Comparison of ENCODE assay signal across 12 cellular contexts in the genomic region with DNA sequence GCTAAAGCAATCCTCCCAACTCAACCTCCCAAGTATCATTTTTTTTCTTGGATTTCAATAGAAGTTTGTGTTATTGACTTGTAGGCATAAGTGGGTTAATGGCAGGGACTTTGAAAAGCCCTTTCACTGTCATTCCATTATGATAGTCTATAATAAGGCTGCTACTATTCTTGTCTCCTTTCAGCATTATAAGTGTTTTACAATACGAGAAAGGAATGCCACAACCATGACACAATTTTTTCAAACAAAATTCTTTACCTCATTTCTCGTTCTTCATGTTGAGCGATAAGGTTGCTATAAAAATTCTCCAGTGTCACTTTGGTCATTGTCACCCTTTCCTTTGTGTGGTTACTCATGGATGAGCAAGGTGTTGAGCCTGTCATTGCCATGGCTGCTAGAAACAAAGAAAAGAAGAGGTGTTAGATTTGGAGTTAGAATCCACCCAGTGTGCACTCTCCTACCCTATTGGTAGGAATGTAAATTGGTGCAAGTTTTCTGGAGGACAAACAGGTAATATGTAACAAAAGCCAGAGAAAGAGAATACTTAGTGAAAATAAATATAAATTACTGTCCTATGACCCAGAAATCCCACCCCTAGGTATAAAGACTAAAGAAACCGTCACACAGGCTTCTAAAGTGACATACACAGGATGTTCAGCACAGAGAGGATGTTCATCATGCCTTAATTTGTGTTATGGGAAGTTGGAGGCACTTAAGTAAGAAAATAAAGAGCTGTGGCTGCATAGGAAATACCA. TPM values are rescaled to one million over a fixed set of nuclear protein-coding genes. Genes with fewer than 3 reads are reported as not detected.
DNase-seq lines count a peak whose midpoint lies in the region; ATAC-seq and TF ChIP-seq lines count a peak whose summit lies in the region.
"Had no signal": no experiment of that assay in that cellular context is flagged by ENCODE, and none has a peak within 500 bp of the region (broad histone marks: within the 10 kb centered on the region; RNA-seq: fewer than 3 reads in every experiment).

No MANE protein-coding gene starts in this region.

- H4K20me1 ChIP-seq in SK-N-SH (ENCODE audit: insufficient read depth) (no peaks in the 10 kb centered on the region), PC-3 (ENCODE audit: low read length) (no peaks in the 10 kb centered on the region)

- POLR2A ChIA-PET in SK-N-SH (lab: Yijun Ruan, JAX), result no interaction called here
- POLR2A ChIA-PET in PC-3 (lab: Charles Lee; ENCODE audit: unreplicated experiment), result no interaction called here
- POLR2A ChIA-PET in naive thymus-derived CD4-positive, alpha-beta T cell (lab: Charles Lee), result interaction anchor here (0.8 to 8.4 kb wide), 8 partner anchors 8 to 116 kb away, joined by 3 to 288 read pairs (median 4); partner anchors contain the start of genes SRSF3 and STK38

- H3F3A ChIP-seq in SK-N-SH (replicated peaks; ENCODE audit: insufficient read depth) (peaks cover 14% of the 10 kb centered on the region), PC-3 (ENCODE audit: low read length, unreplicated experiment) (no peaks in the 10 kb centered on the region)

- CTCF ChIA-PET in SK-N-SH (lab: Yijun Ruan, JAX) (no interaction called here), PC-3 (lab: Charles Lee) (no interaction called here)
- CTCF ChIA-PET in naive thymus-derived CD4-positive, alpha-beta T cell (lab: Charles Lee), result no interaction called here

- H3K9me3 ChIP-seq in SK-N-SH (no peaks in the 10 kb centered on the region), PC-3 (ENCODE audit: low read length) (no peaks in the 10 kb centered on the region)
- H3K9me3 ChIP-seq in naive thymus-derived CD4-positive, alpha-beta T cell (ENCODE audit: control insufficient read depth in 2 of 3, low read length in 3 of 3), result no peaks in the 10 kb centered on the region
- H3K9me3 ChIP-seq: Caco-2 had no signal

- no peak for TF ChIP-seq EP300 in SK-N-SH (IDR thresholded peaks at IDR 0.05; ENCODE audit: borderline replicate concordance in 1 of 2, low read depth in 1 of 2, low read length in 1 of 2)

- WGBS in SK-N-SH (ENCODE audit: low lambda C conversion rate), result 94% methylated on average over 4 of the region's 4 CpGs

- H3K27me3 Mint-ChIP-seq in chondrocyte (ENCODE audit: low read depth), result no peaks in the 10 kb centered on the region
- no peaks in the 10 kb centered on the region for H3K27me3 Mint-ChIP-seq in naive thymus-derived CD4-positive, alpha-beta T cell

- peaks cover 17% of the 10 kb centered on the region for H3K36me3 Mint-ChIP-seq in chondrocyte (ENCODE audit: low read depth)
- peaks cover 0 to 59% (median 41%) of the 10 kb centered on the region in 5 donors for H3K36me3 Mint-ChIP-seq in naive thymus-derived CD4-positive, alpha-beta T cell

- H3K4me2 ChIP-seq in SK-N-SH (no peak overlapping the region), PC-3 (ENCODE audit: low read length) (no peak overlapping the region)

- peaks cover 38% of the 10 kb centered on the region for H3K4me1 Mint-ChIP-seq in chondrocyte (ENCODE audit: low read depth)
- H3K4me1 Mint-ChIP-seq in naive thymus-derived CD4-positive, alpha-beta T cell, result peaks cover 32 to 87% (median 56%) of the 10 kb centered on the region in 7 donors

- no peaks in the 10 kb centered on the region for H3K9me3 Mint-ChIP-seq in chondrocyte (ENCODE audit: low read depth)
- H3K9me3 Mint-ChIP-seq in naive thymus-derived CD4-positive, alpha-beta T cell, result peaks cover 0 to 3% (median 0%) of the 10 kb centered on the region in 11 donors

- H3K27me3 ChIP-seq in SK-N-SH (ENCODE audit: insufficient read depth) (no peaks in the 10 kb centered on the region), PC-3 (ENCODE audit: low read length) (no peaks in the 10 kb centered on the region)
- no peaks in the 10 kb centered on the region for H3K27me3 ChIP-seq in naive thymus-derived CD4-positive, alpha-beta T cell (ENCODE audit: control insufficient read depth in 2 of 2, insufficient read depth in 2 of 2, low read length in 2 of 2)
- H3K27me3 ChIP-seq: brain microvascular endothelial cell had no signal

- H3K4me3 Mint-ChIP-seq in chondrocyte (ENCODE audit: unreplicated experiment), result no peak overlapping the region
- peak overlapping the region; percentile 60 to 98 (median 80) for H3K4me3 Mint-ChIP-seq in naive thymus-derived CD4-positive, alpha-beta T cell

- no peak for TF ChIP-seq RAD21 in SK-N-SH (IDR thresholded peaks at IDR 0.05; ENCODE audit: low read length)

- H3K27ac ChIP-seq in SK-N-SH (ENCODE audit: low read depth in 2 of 2, low read length in 1 of 2) (no peak overlapping the region), PC-3 (ENCODE audit: low read length) (no peak overlapping the region)
- H3K27ac ChIP-seq in naive thymus-derived CD4-positive, alpha-beta T cell (ENCODE audit: low read depth, low read length), result peak overlapping the region; percentile 95
- H3K27ac ChIP-seq: 22Rv1, brain microvascular endothelial cell had no signal

- no peak for ATAC-seq in SK-N-SH treated with all-trans-retinoic acid at 6 μM for 48 hours
- ATAC-seq in PC-3, result no peak
- peak; percentile 78 for ATAC-seq in naive thymus-derived CD4-positive, alpha-beta T cell
- no peak for ATAC-seq in GM18498 (IDR thresholded peaks at IDR 0.05; ENCODE audit: unreplicated experiment)
- ATAC-seq: sciatic nerve had no signal

- no peaks in the 10 kb centered on the region for H3K9me2 ChIP-seq in SK-N-SH
- no peaks in the 10 kb centered on the region for H3K9me2 ChIP-seq in PC-3 (replicated peaks; ENCODE audit: low read length)

- no peak overlapping the region for H3K27ac Mint-ChIP-seq in chondrocyte (ENCODE audit: unreplicated experiment)
- H3K27ac Mint-ChIP-seq in naive thymus-derived CD4-positive, alpha-beta T cell, result peak overlapping the region; percentile 79 to 99 (median 93)

- intact Hi-C loops in PC-3 (cut with micrococcal nuclease), result loop anchor here (5.0 kb wide), 1 partner anchor 118 kb away; no protein-coding TSS in a partner anchor
- intact Hi-C loops in naive thymus-derived CD4-positive, alpha-beta T cell (cut with micrococcal nuclease), result loop anchor here in 1 of 2 donors (5.0 kb wide), 1 partner anchor 48 kb away; no protein-coding TSS in a partner anchor

- peaks cover 77% of the 10 kb centered on the region for H3K79me2 ChIP-seq in SK-N-SH (ENCODE audit: insufficient read depth)
- peaks cover 59% of the 10 kb centered on the region for H3K79me2 ChIP-seq in PC-3 (ENCODE audit: low read length)

- TF ChIP-seq CTCF in SK-N-SH (IDR thresholded peaks at IDR 0.05) (peak; percentile 30), PC-3 (conservative IDR thresholded peaks at IDR 0.05; ENCODE audit: low read depth, low read length) (0 out of 2 replicates have a peak, but pooled peaks have one; percentile 10), chondrocyte (IDR thresholded peaks at IDR 0.05) (peak; percentile 37)

- BruUV-seq in PC-3 (replicated peaks; lab: Mats Ljungman, UMichigan), result no TSS peak

- H3K4me1 ChIP-seq in SK-N-SH (ENCODE audit: control insufficient read depth in 1 of 2, insufficient read depth in 2 of 2, low read depth in 1 of 2, low read length in 1 of 2), result peaks cover 0 to 17% of the 10 kb centered on the region in 2 experiments; a peak in 3 of 4 replicates
- H3K4me1 ChIP-seq in PC-3 (ENCODE audit: insufficient read depth, low read length), result peaks cover 35% of the 10 kb centered on the region
- peaks cover 48 to 64% of the 10 kb centered on the region in 2 donors for H3K4me1 ChIP-seq in naive thymus-derived CD4-positive, alpha-beta T cell (ENCODE audit: control insufficient read depth in 2 of 2, insufficient read depth in 2 of 2, low read length in 2 of 2)
- H3K4me1 ChIP-seq: Caco-2 had no signal

- peaks cover 18 to 53% of the 10 kb centered on the region in 2 experiments for H3K36me3 ChIP-seq in SK-N-SH (replicated peaks in 1 of 2; ENCODE audit: control insufficient read depth in 1 of 2, insufficient read depth in 2 of 2, low read length in 1 of 2)
- H3K36me3 ChIP-seq in PC-3 (ENCODE audit: low read depth, low read length), result peaks cover 15% of the 10 kb centered on the region
- H3K36me3 ChIP-seq in naive thymus-derived CD4-positive, alpha-beta T cell (ENCODE audit: control insufficient read depth in 2 of 3, insufficient read depth in 3 of 3, low read length in 3 of 3), result peaks cover 17 to 44% (median 18%) of the 10 kb centered on the region in 3 experiments

- H3K4me3 ChIP-seq in SK-N-SH (ENCODE audit: low read depth in 2 of 2, low read length in 1 of 2) (no peak overlapping the region), PC-3 (ENCODE audit: low read length) (no peak overlapping the region)
- peak overlapping the region; percentile 0 for H3K4me3 ChIP-seq in naive thymus-derived CD4-positive, alpha-beta T cell (ENCODE audit: low read length)

- DNase-seq in SK-N-SH, result no peak
- no peak for DNase-seq in PC-3
- DNase-seq in chondrocyte (ENCODE audit: low spot score), result no peak
- peak in 7 of 9 donors; percentile 56 to 84 (median 73) for DNase-seq in naive thymus-derived CD4-positive, alpha-beta T cell
- DNase-seq in nucleus accumbens (lab: John Stamatoyannopoulos, UW), result no peak
- DNase-seq in retina, result no peak
- DNase-seq: brain microvascular endothelial cell had no signal

- H2AFZ ChIP-seq in SK-N-SH (ENCODE audit: low read depth) (no peak overlapping the region), PC-3 (ENCODE audit: low read length) (no peak overlapping the region)

- no peak overlapping the region for H3K9ac ChIP-seq in SK-N-SH
- no peak overlapping the region for H3K9ac ChIP-seq in PC-3 (ENCODE audit: low read length)

TF ChIP-seq in SK-N-SH, 30 proteins besides CTCF, POLR2A, EP300 and RAD21 (continues in another document):
- TF ChIP-seq SIN3A (IDR thresholded peaks at IDR 0.05; ENCODE audit: borderline replicate concordance, low read depth, low read length) (no peak), TEAD4 (IDR thresholded peaks at IDR 0.05; ENCODE audit: borderline replicate concordance, insufficient read depth) (no peak), JUND (IDR thresholded peaks at IDR 0.05) (no peak)

TF ChIP-seq in SK-N-SH treated with all-trans-retinoic acid at 6 μM for 48 hours, 23 proteins besides CTCF, POLR2A, EP300 and RAD21 (continues in another document):
- no peak for TF ChIP-seq PPARA (CRISPR knock-in tag; IDR thresholded peaks at IDR 0.05; ENCODE audit: borderline replicate concordance)
- no peak for TF ChIP-seq ZFP3 (CRISPR knock-in tag; IDR thresholded peaks at IDR 0.05)
- TF ChIP-seq TOX (CRISPR knock-in tag; IDR thresholded peaks at IDR 0.05; ENCODE audit: borderline replicate concordance), result no peak

RNA-seq across cellular contexts. Expression of gene STK38, which starts 7.3 kb away (rescaled TPM):
- polyA plus RNA-seq in SK-N-SH (2012; rRNA removed), result 10.2 and 12.0 TPM in 2 replicates
- 11.0 and 11.9 TPM in 2 replicates for polyA plus RNA-seq in SK-N-SH (2012; cell fraction: cytosol; rRNA removed)
- polyA plus RNA-seq in SK-N-SH (2012; cell fraction: nucleus; rRNA removed), result 13.5 and 27.9 TPM in 2 replicates
- 25.7 and 26.9 TPM in 2 replicates for total RNA-seq in PC-3 (2014; rRNA removed)
- total RNA-seq in chondrocyte, result 60.4 to 65.1 TPM (median 63.2 TPM) in 3 replicates
- 100 to 1,000 TPM in 2 of 5 experiments, 10 to 100 TPM in 3; 68.5 to 193 (median 95.0) TPM for total RNA-seq in naive thymus-derived CD4-positive, alpha-beta T cell
- 100 to 1,000 TPM in 1 of 2 donors, 10 to 100 TPM in 1; 56.6 to 123 TPM for polyA plus RNA-seq in naive thymus-derived CD4-positive, alpha-beta T cell

RNA-seq across cellular contexts. Expression of gene SRSF3, which starts 54.2 kb away (rescaled TPM):
- 330 and 351 TPM in 2 replicates for polyA plus RNA-seq in SK-N-SH (2012; rRNA removed)
- 405 and 473 TPM in 2 replicates for polyA plus RNA-seq in SK-N-SH (2012; cell fraction: cytosol; rRNA removed)
- polyA plus RNA-seq in SK-N-SH (2012; cell fraction: nucleus; rRNA removed), result 242 and 281 TPM in 2 replicates
- total RNA-seq in PC-3 (2014; rRNA removed) (206 and 297 TPM in 2 replicates), chondrocyte (180 to 233 TPM (median 191 TPM) in 3 replicates)
- total RNA-seq in naive thymus-derived CD4-positive, alpha-beta T cell, result 100 to 1,000 TPM; 317 to 510 (median 426) TPM
- polyA plus RNA-seq in naive thymus-derived CD4-positive, alpha-beta T cell, result 100 to 1,000 TPM; 359 to 403 TPM

Comparison
In these comparisons a context has a peak if more than half of its experiments do, and no peak if none do; other contexts are left out.
1. DNase-seq: peak in naive thymus-derived CD4-positive, alpha-beta T cell (7 of 9); none in SK-N-SH (single experiment), PC-3 (single experiment), chondrocyte (single experiment), nucleus accumbens (0 of 56) and retina (single experiment).
2. Peak in every context shown above with its lines, with median percentiles within 50 percentile points of each other: CTCF ChIP-seq.